Comparison of ENCODE assay signal across 14 cellular contexts in the genomic region with DNA sequence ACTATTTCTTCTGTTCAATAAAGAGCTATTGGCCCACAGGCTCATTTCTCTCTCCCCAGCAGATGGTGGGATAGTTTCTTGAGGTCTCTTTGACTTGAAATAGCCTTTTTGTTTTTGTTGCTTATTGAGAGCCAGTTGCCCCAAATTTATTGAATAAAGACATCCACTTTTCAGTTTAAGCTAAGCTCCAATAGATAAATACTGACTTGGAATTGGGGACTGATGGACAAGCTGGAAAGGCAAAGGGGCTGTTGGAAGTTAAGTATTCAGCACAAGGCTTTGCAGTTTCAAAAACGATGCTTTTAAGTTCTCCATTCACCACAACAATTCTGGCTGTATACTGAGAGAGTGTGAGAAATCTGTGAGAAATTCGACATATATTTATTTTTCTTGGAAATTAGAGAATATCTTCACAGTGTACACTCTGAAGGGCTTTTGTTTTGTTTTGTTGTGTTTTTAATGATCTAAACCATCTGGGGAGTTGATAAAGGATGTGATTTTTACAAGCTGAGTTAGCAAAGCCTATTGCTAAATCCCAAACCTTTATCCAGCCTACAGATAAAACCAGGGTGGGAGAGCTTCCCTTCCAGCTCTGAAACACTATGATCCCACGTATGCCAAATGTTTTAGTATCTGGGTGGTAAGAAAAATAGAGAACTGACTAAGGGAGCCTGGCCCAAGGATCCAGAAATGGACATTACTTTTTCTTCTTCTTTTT.
A peak's percentile ranks its signal among the peaks of the same experiment; 100 is the strongest.
DNase-seq lines count a peak whose midpoint lies in the region; ATAC-seq, FAIRE-seq and TF ChIP-seq lines count a peak whose summit lies in the region.
"Had no signal": no experiment of that assay in that cellular context is flagged by ENCODE, and none has a peak within 500 bp of the region (broad histone marks: within the 10 kb centered on the region; RNA-seq: fewer than 3 reads in every experiment).

No MANE protein-coding gene starts in this region.

- H3K27ac ChIP-seq in neuronal stem cell (replicated peaks; ENCODE audit: low read length) (no peak overlapping the region), HepG2 (ENCODE audit: extremely low read length, insufficient read depth, low read length) (no peak overlapping the region)
- H3K27ac ChIP-seq: SJSA1 had no signal

- no peak overlapping the region for H2BK5ac ChIP-seq in neuronal stem cell (ENCODE audit: low read length)

- H2AFZ ChIP-seq in neuronal stem cell (ENCODE audit: low read length) (peak overlapping the region; percentile 27), HepG2 (ENCODE audit: low read length) (no peak overlapping the region)

- TF ChIP-seq EP300 in HepG2 (IDR thresholded peaks at IDR 0.05; ENCODE audit: low read depth in 2 of 2, low read length in 2 of 2) (no peak), HepG2 (CRISPR knock-in tag; IDR thresholded peaks at IDR 0.05; ENCODE audit: borderline replicate concordance) (no peak)

- H3K14ac ChIP-seq in neuronal stem cell (ENCODE audit: low read length) = no peak overlapping the region

- H3K36me3 ChIP-seq in neuronal stem cell (replicated peaks in 1 of 2; ENCODE audit: control insufficient read depth in 2 of 2, insufficient read depth in 2 of 2, low read length in 2 of 2) (no peaks in the 10 kb centered on the region), HepG2 (replicated peaks in 1 of 2; ENCODE audit: control insufficient read depth in 1 of 2, insufficient read depth in 2 of 2, low read length in 2 of 2) (no peaks in the 10 kb centered on the region)
- H3K36me3 ChIP-seq: SJSA1, WERI-Rb-1 had no signal

- POLR2A ChIA-PET in HepG2 (lab: Yijun Ruan, JAX) = no interaction called here

- H3K27me3 ChIP-seq in neuronal stem cell (ENCODE audit: control insufficient read depth in 3 of 3, insufficient read depth in 3 of 3, low read depth in 1 of 3, low read length in 3 of 3) = no peaks in the 10 kb centered on the region
- peaks cover 1 to 15% of the 10 kb centered on the region in 2 experiments; a peak in 2 of 5 replicates for H3K27me3 ChIP-seq in HepG2 (ENCODE audit: control insufficient read depth in 1 of 2, insufficient read depth in 2 of 2, low read length in 2 of 2)
- H3K27me3 ChIP-seq: SJSA1 had no signal

- H3K4me3 ChIP-seq in fibroblast of the aortic adventitia (ENCODE audit: low read depth, low read length) = no peak overlapping the region
- H3K4me3 ChIP-seq in neuronal stem cell (ENCODE audit: low read length in 2 of 2) = no peak overlapping the region
- no peak overlapping the region for H3K4me3 ChIP-seq in HepG2 (replicated peaks in 1 of 3; ENCODE audit: insufficient read depth in 1 of 3, low read depth in 2 of 3, low read length in 3 of 3)
- H3K4me3 ChIP-seq: SJSA1 had no signal

- DNase-seq in Right ventricle myocardium inferior (ENCODE audit: missing footprints) (no peak), cardiac septum (ENCODE audit: low spot score) (no peak), fibroblast of the aortic adventitia (ENCODE audit: low read depth) (peak; percentile 99), neuronal stem cell (ENCODE audit: low spot score) (no peak), GM13976 (ENCODE audit: low spot score) (no peak), NCI-H146 (lab: John Stamatoyannopoulos, UW) (no peak), HepG2 (ENCODE audit: low spot score) (no peak)
- DNase-seq: activated T-cell treated with anti-CD3 and anti-CD28 coated beads, Interleukin-2, amount 50 U/mL, for 24 hours; cerebellar nuclear complex; mammary epithelial cell; NCI-H526 treated with DMSO at 0.1 percent for 48 hours; WERI-Rb-1 had no signal

- H2AK5ac ChIP-seq in neuronal stem cell (ENCODE audit: low read depth, low read length) = no peak overlapping the region

- H3K9ac ChIP-seq in neuronal stem cell (ENCODE audit: low read depth, low read length, poor library complexity) (no peak overlapping the region), HepG2 (ENCODE audit: insufficient read depth, low read depth, low read length) (no peak overlapping the region)

- ATAC-seq in Right ventricle myocardium inferior (peak; percentile 84), HG03108 (IDR thresholded peaks at IDR 0.05; ENCODE audit: unreplicated experiment) (no peak), HepG2 (no peak)

- no peak overlapping the region for H2BK12ac ChIP-seq in neuronal stem cell (ENCODE audit: low read length)

- H2BK120ac ChIP-seq in neuronal stem cell (ENCODE audit: low read depth, low read length) = no peak overlapping the region

- no peak for TF ChIP-seq POLR2A in HepG2 (IDR thresholded peaks at IDR 0.05; ENCODE audit: insufficient read depth in 1 of 2, low read depth in 2 of 2, low read length in 2 of 2)

- H3K4me1 ChIP-seq in neuronal stem cell (ENCODE audit: control insufficient read depth in 2 of 2, insufficient read depth in 1 of 2, low read depth in 1 of 2, low read length in 2 of 2) (peaks cover 2 to 11% of the 10 kb centered on the region in 2 donors), HepG2 (ENCODE audit: insufficient read depth, low read length) (0 out of 2 replicates have a peak, but pooled peaks cover 7% of the 10 kb centered on the region)
- H3K4me1 ChIP-seq: SJSA1 had no signal

- WGBS in neuronal stem cell (ENCODE audit: extremely low coverage in 2 of 2, insufficient read length in 2 of 2, insufficient replicate concordance in 1 of 2), 2 donors = no CpG with 5 or more reads among the region's 3 CpGs
- 3% methylated on average over 3 of the region's 3 CpGs for WGBS in HepG2 (ENCODE audit: low lambda C conversion rate)

- TF ChIP-seq RAD21 in HepG2 (CRISPR knock-in tag; IDR thresholded peaks at IDR 0.05) = no peak

- H3K4me2 ChIP-seq in neuronal stem cell (ENCODE audit: insufficient read depth, low read length, poor library complexity, severe bottlenecking) = no peak overlapping the region
- H3K4me2 ChIP-seq in HepG2 (ENCODE audit: low read depth, low read length) = no peak overlapping the region

- in situ Hi-C loops in GM13976 (cut with MboI; ENCODE audit: low sequenced_read_pairs, unreplicated experiment) = no loop called here
- in situ Hi-C loops in HepG2 (cut with HindIII; ENCODE audit: extremely low pct_ligation_motif_present, low pct_unique_long_range_greater_than_20kb) = loop anchor here (10.0 kb wide), 1 partner anchor 55 kb away; no protein-coding TSS in a partner anchor

- no peak overlapping the region for H3K23ac ChIP-seq in neuronal stem cell (ENCODE audit: low read depth, low read length, poor library complexity)

- H2BK15ac ChIP-seq in neuronal stem cell (ENCODE audit: low read length) = no peak overlapping the region

- no peak overlapping the region for H3K4ac ChIP-seq in neuronal stem cell (ENCODE audit: low read length)

- no peak overlapping the region for H3K18ac ChIP-seq in neuronal stem cell (ENCODE audit: low read length)

- no peaks in the 10 kb centered on the region for H4K20me1 ChIP-seq in HepG2 (ENCODE audit: insufficient read depth, low read length)

- TF ChIP-seq CTCF in fibroblast of the aortic adventitia (IDR thresholded peaks at IDR 0.05; ENCODE audit: insufficient read depth, low read length) (no peak), GM13976 (IDR thresholded peaks at IDR 0.05; ENCODE audit: borderline replicate concordance, control extremely low read depth, extremely low read depth, insufficient read depth, missing control alignments) (no peak), HepG2 (CRISPR knock-in tag; IDR thresholded peaks at IDR 0.05) (no peak)

- intact Hi-C loops in Right ventricle myocardium inferior (cut with DNase I) (loop anchor here (5.0 kb wide), 2 partner anchors 37 to 123 kb away; no protein-coding TSS in a partner anchor), cardiac septum (cut with DNase I) (loop anchor here (5.0 to 10.0 kb wide), 3 partner anchors 123 to 785 kb away; no protein-coding TSS in a partner anchor), HepG2 (cut with micrococcal nuclease; ENCODE audit: unreplicated experiment) (no loop called here)

- no peaks in the 10 kb centered on the region for H3K79me1 ChIP-seq in neuronal stem cell (ENCODE audit: low read depth, low read length)

- no TSS peak for BruUV-seq in HepG2 (replicated peaks; lab: Mats Ljungman, UMichigan)

- H4K8ac ChIP-seq in neuronal stem cell (ENCODE audit: low read depth, low read length) = no peak overlapping the region

- no peaks in the 10 kb centered on the region for H3K79me2 ChIP-seq in HepG2 (ENCODE audit: insufficient read depth, low read length)

- H3K9me3 ChIP-seq in neuronal stem cell (replicated peaks in 1 of 2; ENCODE audit: control insufficient read depth in 2 of 2, insufficient read depth in 1 of 2, low read depth in 1 of 2, low read length in 2 of 2) (no peaks in the 10 kb centered on the region), HepG2 (ENCODE audit: low read length) (no peaks in the 10 kb centered on the region)
- H3K9me3 ChIP-seq: SJSA1 had no signal

- H4K91ac ChIP-seq in neuronal stem cell (ENCODE audit: low read depth, low read length, poor library complexity) = no peak overlapping the region

- CTCF ChIA-PET in HepG2 (lab: Yijun Ruan, JAX; ENCODE audit: low intra/inter-chr PET ratio, low total read pairs) = no interaction called here

- FAIRE-seq in HepG2 (lab: Jason Lieb, UNC) = no peak

TF ChIP-seq in HepG2, 621 proteins besides CTCF, POLR2A, EP300 and RAD21:
- no peak for TF ChIP-seq SCMH1 (CRISPR knock-in tag; IDR thresholded peaks at IDR 0.05; ENCODE audit: borderline replicate concordance)
- no peak for TF ChIP-seq ZNF224 (CRISPR knock-in tag; IDR thresholded peaks at IDR 0.05)
- TF ChIP-seq EEA1 (CRISPR knock-in tag; IDR thresholded peaks at IDR 0.05; ENCODE audit: borderline replicate concordance) = no peak
- no peak for TF ChIP-seq JARID2 (CRISPR knock-in tag; IDR thresholded peaks at IDR 0.05; ENCODE audit: insufficient replicate concordance)
- no peak for TF ChIP-seq ZNF101 (CRISPR knock-in tag; IDR thresholded peaks at IDR 0.05; ENCODE audit: borderline replicate concordance, low read depth)
- no peak for TF ChIP-seq MED13 (CRISPR knock-in tag; IDR thresholded peaks at IDR 0.05)
